ENCODE assay signal across 11 cellular contexts in genomic region chr20:58228103-58228483, GRCh38.
DNase-seq lines count a peak whose midpoint lies in the region; ATAC-seq lines count a peak whose summit lies in the region.
"Had no signal": no experiment of that assay in that cellular context is flagged by ENCODE, and none has a peak within 500 bp of the region (broad histone marks: within the 10 kb centered on the region; RNA-seq: fewer than 3 reads in every experiment).

No MANE protein-coding gene starts in this region.

- peaks cover 31% of the 10 kb centered on the region for H3K4me1 Mint-ChIP-seq in activated T-cell treated with anti-CD3 and anti-CD28 coated beads, Interleukin-2, amount 50 U/mL, for 24 hours (ENCODE audit: low read depth)
- H3K4me1 Mint-ChIP-seq in activated naive CD8-positive, alpha-beta T cell treated with anti-CD3 and anti-CD28 coated beads, Interleukin-2, amount 50 U/mL, for 24 hours, result peaks cover 34% of the 10 kb centered on the region
- H3K4me1 Mint-ChIP-seq in stimulated activated naive B cell treated with anti-CD40 and anti-IgM and Interleukin-4, amounts not matched to agents 10 μg/mL and 1 μg/mL and 100 μg/mL, for 72 hours, result peaks cover 11 to 18% of the 10 kb centered on the region in 2 donors

- peaks cover 61% of the 10 kb centered on the region for H3K27me3 Mint-ChIP-seq in activated T-cell treated with anti-CD3 and anti-CD28 coated beads, Interleukin-2, amount 50 U/mL, for 24 hours
- H3K27me3 Mint-ChIP-seq in activated naive CD8-positive, alpha-beta T cell treated with anti-CD3 and anti-CD28 coated beads, Interleukin-2, amount 50 U/mL, for 24 hours, result peaks cover 51% of the 10 kb centered on the region
- peaks cover 51 to 52% of the 10 kb centered on the region in 2 donors for H3K27me3 Mint-ChIP-seq in stimulated activated naive B cell treated with anti-CD40 and anti-IgM and Interleukin-4, amounts not matched to agents 10 μg/mL and 1 μg/mL and 100 μg/mL, for 72 hours

- peak; percentile 40 for DNase-seq in activated T-cell treated with anti-CD3 and anti-CD28 coated beads, Interleukin-2, amount 50 U/mL, for 24 hours
- DNase-seq in activated T-cell treated with anti-CD3 and anti-CD28 coated beads, Interleukin-2, amount 50 U/mL, for 48 hours, result no peak
- peak; percentile 17 for DNase-seq in activated naive CD8-positive, alpha-beta T cell treated with anti-CD3 and anti-CD28 coated beads, Interleukin-2, amount 50 U/mL, for 24 hours
- peak; percentile 34 for DNase-seq in iPS-NIHi7 (ENCODE audit: extremely low spot score)
- DNase-seq in stimulated activated naive B cell treated with anti-CD40 and anti-IgM and Interleukin-4, amounts not matched to agents 10 μg/mL and 1 μg/mL and 100 μg/mL, for 72 hours, result peak; percentile 9
- no peak for DNase-seq in cerebellar cortex (ENCODE audit: low spot score)
- DNase-seq: C1 segment of cervical spinal cord; MM.1S; NK-92 treated with Interleukin-12 subunit alpha and Interleukin-12 subunit beta, amount 100 ng/mL, for 24 hours had no signal

- H3K9me3 Mint-ChIP-seq in activated T-cell treated with anti-CD3 and anti-CD28 coated beads, Interleukin-2, amount 50 U/mL, for 24 hours, result no peaks in the 10 kb centered on the region
- H3K9me3 Mint-ChIP-seq in activated naive CD8-positive, alpha-beta T cell treated with anti-CD3 and anti-CD28 coated beads, Interleukin-2, amount 50 U/mL, for 24 hours, result no peaks in the 10 kb centered on the region
- H3K9me3 Mint-ChIP-seq in stimulated activated naive B cell treated with anti-CD40 and anti-IgM and Interleukin-4, amounts not matched to agents 10 μg/mL and 1 μg/mL and 100 μg/mL, for 72 hours, result no peaks in the 10 kb centered on the region

- H3K36me3 Mint-ChIP-seq in activated T-cell treated with anti-CD3 and anti-CD28 coated beads, Interleukin-2, amount 50 U/mL, for 24 hours (ENCODE audit: low read depth), result peaks cover 9% of the 10 kb centered on the region
- H3K36me3 Mint-ChIP-seq in activated naive CD8-positive, alpha-beta T cell treated with anti-CD3 and anti-CD28 coated beads, Interleukin-2, amount 50 U/mL, for 24 hours (ENCODE audit: low read depth), result peaks cover 11% of the 10 kb centered on the region
- peaks cover 9 to 26% of the 10 kb centered on the region in 2 donors for H3K36me3 Mint-ChIP-seq in stimulated activated naive B cell treated with anti-CD40 and anti-IgM and Interleukin-4, amounts not matched to agents 10 μg/mL and 1 μg/mL and 100 μg/mL, for 72 hours

- peak overlapping the region; percentile 12 for H3K27ac Mint-ChIP-seq in activated T-cell treated with anti-CD3 and anti-CD28 coated beads, Interleukin-2, amount 50 U/mL, for 24 hours
- no peak overlapping the region for H3K27ac Mint-ChIP-seq in activated naive CD8-positive, alpha-beta T cell treated with anti-CD3 and anti-CD28 coated beads, Interleukin-2, amount 50 U/mL, for 24 hours
- peak overlapping the region; percentile 59 for H3K27ac Mint-ChIP-seq in stimulated activated naive B cell treated with anti-CD40 and anti-IgM and Interleukin-4, amounts not matched to agents 10 μg/mL and 1 μg/mL and 100 μg/mL, for 72 hours

- peak overlapping the region; percentile 28 for H3K4me3 Mint-ChIP-seq in activated T-cell treated with anti-CD3 and anti-CD28 coated beads, Interleukin-2, amount 50 U/mL, for 24 hours
- peak overlapping the region; percentile 16 for H3K4me3 Mint-ChIP-seq in activated naive CD8-positive, alpha-beta T cell treated with anti-CD3 and anti-CD28 coated beads, Interleukin-2, amount 50 U/mL, for 24 hours
- H3K4me3 Mint-ChIP-seq in stimulated activated naive B cell treated with anti-CD40 and anti-IgM and Interleukin-4, amounts not matched to agents 10 μg/mL and 1 μg/mL and 100 μg/mL, for 72 hours, result peak overlapping the region; percentile 54 to 70

- no peak for ATAC-seq in activated naive CD8-positive, alpha-beta T cell treated with anti-CD3 and anti-CD28 coated beads, Interleukin-2, amount 50 U/mL, for 24 hours
- peak; percentile 48 to 51 for ATAC-seq in stimulated activated naive B cell treated with anti-CD40 and anti-IgM and Interleukin-4, amounts not matched to agents 10 μg/mL and 1 μg/mL and 100 μg/mL, for 72 hours (replicated peaks)
- no peak for ATAC-seq in GM19035 (IDR thresholded peaks at IDR 0.05; ENCODE audit: unreplicated experiment)
- ATAC-seq in HG02852 (IDR thresholded peaks at IDR 0.05; ENCODE audit: unreplicated experiment), result no peak

Comparison
In these comparisons a context has a peak if more than half of its experiments do, and no peak if none do; other contexts are left out.
1. DNase-seq: peak in activated T-cell treated with anti-CD3 and anti-CD28 coated beads, Interleukin-2, amount 50 U/mL, for 24 hours (single experiment), activated naive CD8-positive, alpha-beta T cell treated with anti-CD3 and anti-CD28 coated beads, Interleukin-2, amount 50 U/mL, for 24 hours (single experiment), iPS-NIHi7 (single experiment) and stimulated activated naive B cell treated with anti-CD40 and anti-IgM and Interleukin-4, amounts not matched to agents 10 μg/mL and 1 μg/mL and 100 μg/mL, for 72 hours (single experiment); none in activated T-cell treated with anti-CD3 and anti-CD28 coated beads, Interleukin-2, amount 50 U/mL, for 48 hours (0 of 2) and cerebellar cortex (single experiment).
2. ATAC-seq: peak in stimulated activated naive B cell treated with anti-CD40 and anti-IgM and Interleukin-4, amounts not matched to agents 10 μg/mL and 1 μg/mL and 100 μg/mL, for 72 hours (2 of 2); none in activated naive CD8-positive, alpha-beta T cell treated with anti-CD3 and anti-CD28 coated beads, Interleukin-2, amount 50 U/mL, for 24 hours (single experiment), GM19035 (single experiment) and HG02852 (single experiment).
3. Peak in every context shown above with its lines, with median percentiles within 50 percentile points of each other: H3K4me3 Mint-ChIP-seq.